1 cellular context compared by ENCODE assay signal in the genomic region with DNA sequence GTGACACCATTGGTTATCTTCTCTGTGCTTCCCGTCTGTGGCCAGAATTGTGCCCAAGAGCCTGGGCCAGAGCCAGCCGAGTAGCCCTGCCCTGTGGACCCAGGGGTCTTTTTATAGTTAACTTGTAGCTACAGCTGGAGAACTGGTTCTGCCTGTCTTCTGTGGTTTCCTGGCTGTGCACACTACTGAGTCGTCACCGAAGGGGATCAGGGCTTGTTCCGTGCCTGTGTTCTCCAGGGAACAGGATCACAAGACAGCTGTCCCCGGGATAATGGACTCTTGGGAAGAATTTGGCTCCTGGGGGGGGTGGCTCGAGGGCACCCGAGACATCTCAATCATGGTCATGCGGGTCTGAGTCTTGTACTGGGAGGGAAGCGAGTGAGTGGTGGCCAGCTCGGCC.
TF ChIP-seq lines count a peak whose summit lies in the region.

No MANE protein-coding gene starts in this region.

TF ChIP-seq in K562, 482 proteins besides CTCF, POLR2A, EP300 and RAD21:
- TF ChIP-seq CREBBP (IDR thresholded peaks at IDR 0.05; ENCODE audit: low read depth, low read length) (no peak), MCM5 (IDR thresholded peaks at IDR 0.05; ENCODE audit: low read depth) (no peak), CHD4 (IDR thresholded peaks at IDR 0.05; ENCODE audit: insufficient read depth, insufficient replicate concordance, low read depth, low read length, poor library complexity, severe bottlenecking) (no peak), ZSCAN32 (CRISPR knock-in tag; IDR thresholded peaks at IDR 0.05) (no peak), KDM4B (IDR thresholded peaks at IDR 0.05; ENCODE audit: borderline replicate concordance in 2 of 2, low read depth in 1 of 2) (no peak), E2F3 (CRISPR knock-in tag; IDR thresholded peaks at IDR 0.05) (no peak), TFAM (CRISPR knock-in tag; conservative IDR thresholded peaks at IDR 0.05) (no peak), NR2C1 (IDR thresholded peaks at IDR 0.05) (no peak), NR2C1 (tag; IDR thresholded peaks at IDR 0.05) (no peak), ZNF174 (CRISPR knock-in tag; IDR thresholded peaks at IDR 0.05) (no peak), SUPT5H (IDR thresholded peaks at IDR 0.05) (no peak), NRF1 (conservative IDR thresholded peaks at IDR 0.05 in 1 of 2, IDR thresholded peaks at IDR 0.05 in 1 of 2) (no peak), GTF2E2 (tag; IDR thresholded peaks at IDR 0.05) (no peak), DDX20 (tag; IDR thresholded peaks at IDR 0.05; ENCODE audit: low read depth) (no peak), ADNP (tag; IDR thresholded peaks at IDR 0.05) (no peak), JUN (IDR thresholded peaks at IDR 0.05; ENCODE audit: borderline replicate concordance, low read depth, low read length) (no peak), JUN (CRISPR knock-in tag; IDR thresholded peaks at IDR 0.05; ENCODE audit: borderline replicate concordance) (no peak)
- TF ChIP-seq, protein P1, sequence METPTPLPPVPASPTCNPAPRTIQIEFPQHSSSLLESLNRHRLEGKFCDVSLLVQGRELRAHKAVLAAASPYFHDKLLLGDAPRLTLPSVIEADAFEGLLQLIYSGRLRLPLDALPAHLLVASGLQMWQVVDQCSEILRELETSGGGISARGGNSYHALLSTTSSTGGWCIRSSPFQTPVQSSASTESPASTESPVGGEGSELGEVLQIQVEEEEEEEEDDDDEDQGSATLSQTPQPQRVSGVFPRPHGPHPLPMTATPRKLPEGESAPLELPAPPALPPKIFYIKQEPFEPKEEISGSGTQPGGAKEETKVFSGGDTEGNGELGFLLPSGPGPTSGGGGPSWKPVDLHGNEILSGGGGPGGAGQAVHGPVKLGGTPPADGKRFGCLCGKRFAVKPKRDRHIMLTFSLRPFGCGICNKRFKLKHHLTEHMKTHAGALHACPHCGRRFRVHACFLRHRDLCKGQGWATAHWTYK (CRISPR knock-in tag; IDR thresholded peaks at IDR 0.05), result no peak
- TF ChIP-seq, protein P2, sequence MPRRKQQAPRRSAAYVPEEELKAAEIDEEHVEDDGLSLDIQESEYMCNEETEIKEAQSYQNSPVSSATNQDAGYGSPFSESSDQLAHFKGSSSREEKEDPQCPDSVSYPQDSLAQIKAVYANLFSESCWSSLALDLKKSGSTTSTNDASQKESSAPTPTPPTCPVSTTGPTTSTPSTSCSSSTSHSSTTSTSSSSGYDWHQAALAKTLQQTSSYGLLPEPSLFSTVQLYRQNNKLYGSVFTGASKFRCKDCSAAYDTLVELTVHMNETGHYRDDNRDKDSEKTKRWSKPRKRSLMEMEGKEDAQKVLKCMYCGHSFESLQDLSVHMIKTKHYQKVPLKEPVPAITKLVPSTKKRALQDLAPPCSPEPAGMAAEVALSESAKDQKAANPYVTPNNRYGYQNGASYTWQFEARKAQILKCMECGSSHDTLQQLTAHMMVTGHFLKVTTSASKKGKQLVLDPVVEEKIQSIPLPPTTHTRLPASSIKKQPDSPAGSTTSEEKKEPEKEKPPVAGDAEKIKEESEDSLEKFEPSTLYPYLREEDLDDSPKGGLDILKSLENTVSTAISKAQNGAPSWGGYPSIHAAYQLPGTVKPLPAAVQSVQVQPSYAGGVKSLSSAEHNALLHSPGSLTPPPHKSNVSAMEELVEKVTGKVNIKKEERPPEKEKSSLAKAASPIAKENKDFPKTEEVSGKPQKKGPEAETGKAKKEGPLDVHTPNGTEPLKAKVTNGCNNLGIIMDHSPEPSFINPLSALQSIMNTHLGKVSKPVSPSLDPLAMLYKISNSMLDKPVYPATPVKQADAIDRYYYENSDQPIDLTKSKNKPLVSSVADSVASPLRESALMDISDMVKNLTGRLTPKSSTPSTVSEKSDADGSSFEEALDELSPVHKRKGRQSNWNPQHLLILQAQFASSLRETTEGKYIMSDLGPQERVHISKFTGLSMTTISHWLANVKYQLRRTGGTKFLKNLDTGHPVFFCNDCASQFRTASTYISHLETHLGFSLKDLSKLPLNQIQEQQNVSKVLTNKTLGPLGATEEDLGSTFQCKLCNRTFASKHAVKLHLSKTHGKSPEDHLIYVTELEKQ (CRISPR knock-in tag; IDR thresholded peaks at IDR 0.05), result no peak
- TF ChIP-seq, protein P3, sequence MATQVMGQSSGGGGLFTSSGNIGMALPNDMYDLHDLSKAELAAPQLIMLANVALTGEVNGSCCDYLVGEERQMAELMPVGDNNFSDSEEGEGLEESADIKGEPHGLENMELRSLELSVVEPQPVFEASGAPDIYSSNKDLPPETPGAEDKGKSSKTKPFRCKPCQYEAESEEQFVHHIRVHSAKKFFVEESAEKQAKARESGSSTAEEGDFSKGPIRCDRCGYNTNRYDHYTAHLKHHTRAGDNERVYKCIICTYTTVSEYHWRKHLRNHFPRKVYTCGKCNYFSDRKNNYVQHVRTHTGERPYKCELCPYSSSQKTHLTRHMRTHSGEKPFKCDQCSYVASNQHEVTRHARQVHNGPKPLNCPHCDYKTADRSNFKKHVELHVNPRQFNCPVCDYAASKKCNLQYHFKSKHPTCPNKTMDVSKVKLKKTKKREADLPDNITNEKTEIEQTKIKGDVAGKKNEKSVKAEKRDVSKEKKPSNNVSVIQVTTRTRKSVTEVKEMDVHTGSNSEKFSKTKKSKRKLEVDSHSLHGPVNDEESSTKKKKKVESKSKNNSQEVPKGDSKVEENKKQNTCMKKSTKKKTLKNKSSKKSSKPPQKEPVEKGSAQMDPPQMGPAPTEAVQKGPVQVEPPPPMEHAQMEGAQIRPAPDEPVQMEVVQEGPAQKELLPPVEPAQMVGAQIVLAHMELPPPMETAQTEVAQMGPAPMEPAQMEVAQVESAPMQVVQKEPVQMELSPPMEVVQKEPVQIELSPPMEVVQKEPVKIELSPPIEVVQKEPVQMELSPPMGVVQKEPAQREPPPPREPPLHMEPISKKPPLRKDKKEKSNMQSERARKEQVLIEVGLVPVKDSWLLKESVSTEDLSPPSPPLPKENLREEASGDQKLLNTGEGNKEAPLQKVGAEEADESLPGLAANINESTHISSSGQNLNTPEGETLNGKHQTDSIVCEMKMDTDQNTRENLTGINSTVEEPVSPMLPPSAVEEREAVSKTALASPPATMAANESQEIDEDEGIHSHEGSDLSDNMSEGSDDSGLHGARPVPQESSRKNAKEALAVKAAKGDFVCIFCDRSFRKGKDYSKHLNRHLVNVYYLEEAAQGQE (CRISPR knock-in tag; IDR thresholded peaks at IDR 0.05; ENCODE audit: low read depth), result no peak
- TF ChIP-seq, protein P4, sequence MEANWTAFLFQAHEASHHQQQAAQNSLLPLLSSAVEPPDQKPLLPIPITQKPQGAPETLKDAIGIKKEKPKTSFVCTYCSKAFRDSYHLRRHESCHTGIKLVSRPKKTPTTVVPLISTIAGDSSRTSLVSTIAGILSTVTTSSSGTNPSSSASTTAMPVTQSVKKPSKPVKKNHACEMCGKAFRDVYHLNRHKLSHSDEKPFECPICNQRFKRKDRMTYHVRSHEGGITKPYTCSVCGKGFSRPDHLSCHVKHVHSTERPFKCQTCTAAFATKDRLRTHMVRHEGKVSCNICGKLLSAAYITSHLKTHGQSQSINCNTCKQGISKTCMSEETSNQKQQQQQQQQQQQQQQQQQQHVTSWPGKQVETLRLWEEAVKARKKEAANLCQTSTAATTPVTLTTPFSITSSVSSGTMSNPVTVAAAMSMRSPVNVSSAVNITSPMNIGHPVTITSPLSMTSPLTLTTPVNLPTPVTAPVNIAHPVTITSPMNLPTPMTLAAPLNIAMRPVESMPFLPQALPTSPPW (CRISPR knock-in tag; IDR thresholded peaks at IDR 0.05), result no peak
